ENCODE assay signal across 15 cellular contexts in genomic region chr12:48288387-48289268, GRCh38.
DNase-seq lines count a peak whose midpoint lies in the region; ATAC-seq and TF ChIP-seq lines count a peak whose summit lies in the region.
"Had no signal": no experiment of that assay in that cellular context is flagged by ENCODE, and none has a peak within 500 bp of the region (broad histone marks: within the 10 kb centered on the region; RNA-seq: fewer than 3 reads in every experiment).

No MANE protein-coding gene starts in this region.

- H3K4me3 ChIP-seq in LNCaP clone FGC (ENCODE audit: low read depth, low read length) (no peak overlapping the region), SJSA1 (no peak overlapping the region), left lung (no peak overlapping the region), upper lobe of right lung (no peak overlapping the region), right cardiac atrium (ENCODE audit: low read length) (no peak overlapping the region)
- H3K4me3 ChIP-seq: A549 had no signal

- ATAC-seq in left lung (peak; percentile 71), upper lobe of right lung (peak; percentile 25), omental fat pad (ENCODE audit: low FRiP score) (no peak), right cardiac atrium (no peak)
- ATAC-seq: A549, HepG2 had no signal

- H3K27ac ChIP-seq in SJSA1 (no peak overlapping the region), left lung (no peak overlapping the region), upper lobe of right lung (no peak overlapping the region), right cardiac atrium (ENCODE audit: low read length) (no peak overlapping the region)
- H3K27ac ChIP-seq: A549, C4-2B had no signal

- intact Hi-C loops in left lung (cut with DNase I) = no loop called here
- intact Hi-C loops in upper lobe of right lung (cut with DNase I) = no loop called here
- intact Hi-C loops in right cardiac atrium (cut with DNase I) = no loop called here

- DNase-seq in LNCaP clone FGC (ENCODE audit: low read depth) = peak; percentile 22
- peak; percentile 55 to 62 for DNase-seq in SJSA1 (ENCODE audit: low read depth in 1 of 2, low spot score in 2 of 2)
- no peak for DNase-seq in left lung
- DNase-seq in upper lobe of right lung = no peak
- no peak for DNase-seq in T1000 (lab: John Stamatoyannopoulos, UW)
- DNase-seq in omental fat pad (ENCODE audit: low spot score) = no peak
- no peak for DNase-seq in right cardiac atrium
- DNase-seq: BE2C; CD4-positive, alpha-beta memory T cell; DMS79; GOT3; H9 had no signal

- peaks cover 22% of the 10 kb centered on the region for H3K27me3 ChIP-seq in SJSA1 (replicated peaks)
- H3K27me3 ChIP-seq in left lung = no peaks in the 10 kb centered on the region
- no peaks in the 10 kb centered on the region for H3K27me3 ChIP-seq in upper lobe of right lung
- no peaks in the 10 kb centered on the region for H3K27me3 ChIP-seq in right cardiac atrium (ENCODE audit: control insufficient read depth, insufficient read depth)

- H3K4me1 ChIP-seq in SJSA1 (replicated peaks) (no peaks in the 10 kb centered on the region; the same call in 1 of the 2 replicates), left lung (no peaks in the 10 kb centered on the region), upper lobe of right lung (peaks cover 5% of the 10 kb centered on the region), right cardiac atrium (ENCODE audit: control insufficient read depth, insufficient read depth, low read length) (no peaks in the 10 kb centered on the region)
- H3K4me1 ChIP-seq: A549, BE2C had no signal

- no peak for TF ChIP-seq CTCF in LNCaP clone FGC (IDR thresholded peaks at IDR 0.05; ENCODE audit: control insufficient read depth, extremely low read depth, insufficient read depth)
- no peak for TF ChIP-seq CTCF in left lung (IDR thresholded peaks at IDR 0.05)
- TF ChIP-seq CTCF in upper lobe of right lung (IDR thresholded peaks at IDR 0.05) = no peak
- TF ChIP-seq CTCF in omental fat pad (IDR thresholded peaks at IDR 0.05) = no peak

- H3K9me3 ChIP-seq in SJSA1 (replicated peaks) (peaks cover 12% of the 10 kb centered on the region), left lung (no peaks in the 10 kb centered on the region), upper lobe of right lung (no peaks in the 10 kb centered on the region), right cardiac atrium (ENCODE audit: control insufficient read depth, low read length) (no peaks in the 10 kb centered on the region)
- H3K9me3 ChIP-seq: A549, BE2C had no signal

- WGBS in right cardiac atrium = 75% methylated on average over 6 of the region's 6 CpGs

- no peaks in the 10 kb centered on the region for H3K36me3 ChIP-seq in SJSA1
- no peaks in the 10 kb centered on the region for H3K36me3 ChIP-seq in left lung
- no peaks in the 10 kb centered on the region for H3K36me3 ChIP-seq in upper lobe of right lung
- H3K36me3 ChIP-seq: BE2C had no signal

Comparison
In these comparisons a context has a peak if more than half of its experiments do, and no peak if none do; other contexts are left out.
1. DNase-seq: peak in LNCaP clone FGC (single experiment) and SJSA1 (2 of 2); none in left lung (0 of 2), upper lobe of right lung (single experiment), T1000 (single experiment), omental fat pad (single experiment) and right cardiac atrium (0 of 3).
2. ATAC-seq: peak in left lung (single experiment) and upper lobe of right lung (single experiment); none in omental fat pad (single experiment) and right cardiac atrium (0 of 2).